ENCODE assay signal across 1 cellular context in genomic region chr3:167777356-167777755, GRCh38.
TF ChIP-seq lines count a peak whose summit lies in the region.

No MANE protein-coding gene starts in this region.

TF ChIP-seq in GM12878, 131 proteins besides CTCF, POLR2A, EP300 and RAD21:
- TF ChIP-seq NFIC (IDR thresholded peaks at IDR 0.05; ENCODE audit: low read depth, low read length), result no peak
- peak; percentile 81 for TF ChIP-seq RUNX3 (IDR thresholded peaks at IDR 0.05; ENCODE audit: low read length)
- no peak for TF ChIP-seq REST (IDR thresholded peaks at IDR 0.05; ENCODE audit: low read depth, low read length)
- TF ChIP-seq JUNB (IDR thresholded peaks at IDR 0.05), result 0 out of 2 replicates have a peak, but pooled peaks have one; percentile 8
